In the genomic region with DNA sequence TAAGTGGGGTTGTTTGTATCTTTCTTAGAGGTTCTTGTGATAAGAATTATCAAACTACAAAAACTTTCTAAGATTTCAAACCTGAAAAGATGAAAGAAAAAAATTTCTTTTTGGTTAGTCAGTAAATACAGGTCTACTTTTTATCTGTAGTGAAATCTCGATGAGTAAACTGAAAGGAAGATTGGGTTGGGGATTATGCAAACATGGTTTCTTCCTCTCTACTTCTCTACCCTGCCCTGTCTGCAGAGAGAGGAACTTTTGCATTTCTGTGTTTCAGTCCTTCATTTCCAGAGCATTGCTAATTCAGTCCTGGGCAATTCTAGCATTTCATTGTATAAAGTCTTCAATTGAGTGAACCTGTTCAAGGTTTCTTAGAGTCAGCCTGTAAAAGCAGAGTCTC, we compare ENCODE assay signal across 11 cellular contexts. TPM values are rescaled to one million over a fixed set of nuclear protein-coding genes. Genes with fewer than 3 reads are reported as not detected.
DNase-seq lines count a peak whose midpoint lies in the region; ATAC-seq and TF ChIP-seq lines count a peak whose summit lies in the region.
"Had no signal": no experiment of that assay in that cellular context is flagged by ENCODE, and none has a peak within 500 bp of the region (broad histone marks: within the 10 kb centered on the region; RNA-seq: fewer than 3 reads in every experiment).

No MANE protein-coding gene starts in this region.

- peak overlapping the region; percentile 62 for H3K9ac ChIP-seq in OCI-LY3 (ENCODE audit: low read length)
- H3K9ac ChIP-seq in mesendoderm (ENCODE audit: low read length): no peak overlapping the region
- no peak overlapping the region for H3K9ac ChIP-seq in colonic mucosa (ENCODE audit: low read depth in 2 of 2, low read length in 2 of 2)
- H3K9ac ChIP-seq: parathyroid adenoma had no signal

- no peak overlapping the region for H3K4me3 Mint-ChIP-seq in activated CD8-positive, alpha-beta memory T cell treated with anti-CD3 and anti-CD28 coated beads, Interleukin-2, amount 10 ng/mL, durations not matched to agents 7 days and 5 days
- H3K4me3 Mint-ChIP-seq in immature natural killer cell: no peak overlapping the region

- no peak overlapping the region for H2BK5ac ChIP-seq in mesendoderm (ENCODE audit: low read length)

- peak overlapping the region; percentile 59 for H3K4me2 ChIP-seq in OCI-LY3 (ENCODE audit: low read length)
- no peak overlapping the region for H3K4me2 ChIP-seq in mesendoderm (ENCODE audit: low read length)

- no CpG with 5 or more reads among the region's 1 CpG for WGBS in mesendoderm (ENCODE audit: extremely low coverage, insufficient coverage, low lambda C conversion rate)

- H2BK120ac ChIP-seq in mesendoderm (ENCODE audit: low read depth, low read length): no peak overlapping the region

- peak overlapping the region; percentile 48 for H3K4me3 ChIP-seq in OCI-LY3 (ENCODE audit: low read length)
- no peak overlapping the region for H3K4me3 ChIP-seq in mesendoderm (ENCODE audit: low read length)
- no peak overlapping the region for H3K4me3 ChIP-seq in colonic mucosa

- H3K27ac Mint-ChIP-seq in activated CD8-positive, alpha-beta memory T cell treated with anti-CD3 and anti-CD28 coated beads, Interleukin-2, amount 10 ng/mL, durations not matched to agents 7 days and 5 days: no peak overlapping the region
- H3K27ac Mint-ChIP-seq in immature natural killer cell: no peak overlapping the region
- H3K27ac Mint-ChIP-seq: IgD-negative memory B cell had no signal

- H3K23ac ChIP-seq in mesendoderm (ENCODE audit: low read length): no peak overlapping the region

- no peak overlapping the region for H2AK5ac ChIP-seq in mesendoderm (ENCODE audit: low read length)

- H3K79me2 ChIP-seq in OCI-LY3 (ENCODE audit: low read length): no peaks in the 10 kb centered on the region
- H3K79me2 ChIP-seq in mesendoderm (ENCODE audit: control insufficient read depth, insufficient read depth, low read length): no peaks in the 10 kb centered on the region
- H3K79me2 ChIP-seq: parathyroid adenoma had no signal

- no peaks in the 10 kb centered on the region for H3K9me3 Mint-ChIP-seq in activated CD8-positive, alpha-beta memory T cell treated with anti-CD3 and anti-CD28 coated beads, Interleukin-2, amount 10 ng/mL, durations not matched to agents 7 days and 5 days (ENCODE audit: low read depth)
- H3K9me3 Mint-ChIP-seq in immature natural killer cell: peaks cover 0 to 10% (median 1%) of the 10 kb centered on the region in 6 donors

- H3K4me1 ChIP-seq in OCI-LY3 (ENCODE audit: low read length) (peaks cover 67% of the 10 kb centered on the region), mesendoderm (ENCODE audit: control insufficient read depth, low read depth, low read length) (no peaks in the 10 kb centered on the region), colonic mucosa (no peaks in the 10 kb centered on the region)
- H3K4me1 ChIP-seq: parathyroid adenoma had no signal

- H3K9me3 ChIP-seq in OCI-LY3 (ENCODE audit: insufficient read depth, low read length) (no peaks in the 10 kb centered on the region), colonic mucosa (no peaks in the 10 kb centered on the region)

- peak; percentile 67 for ATAC-seq in activated CD8-positive, alpha-beta memory T cell treated with anti-CD3 and anti-CD28 coated beads, Interleukin-2, amount 10 ng/mL, durations not matched to agents 7 days and 5 days
- peak; percentile 82 for ATAC-seq in HG02852 (IDR thresholded peaks at IDR 0.05; ENCODE audit: unreplicated experiment)

- no peak overlapping the region for H3K56ac ChIP-seq in mesendoderm (ENCODE audit: low read length)

- H3K36me3 ChIP-seq in OCI-LY3 (replicated peaks; ENCODE audit: low read depth, low read length): peaks cover 11% of the 10 kb centered on the region
- no peaks in the 10 kb centered on the region for H3K36me3 ChIP-seq in mesendoderm (ENCODE audit: control insufficient read depth, insufficient read depth, low read length)
- H3K36me3 ChIP-seq in colonic mucosa: no peaks in the 10 kb centered on the region

- H3K4ac ChIP-seq in mesendoderm (ENCODE audit: low read depth, low read length): no peak overlapping the region

- H3K18ac ChIP-seq in mesendoderm (ENCODE audit: low read length): no peak overlapping the region

- DNase-seq in activated CD8-positive, alpha-beta memory T cell treated with anti-CD3 and anti-CD28 coated beads, Interleukin-2, amount 10 ng/mL, durations not matched to agents 7 days and 5 days: no peak
- DNase-seq in activated CD8-positive, alpha-beta memory T cell treated with anti-CD3 and anti-CD28 coated beads for 24 hours: no peak
- DNase-seq in mesendoderm (peak; percentile 22), immature natural killer cell (no peak), DMS 273 treated with DMSO at 0.1 percent for 48 hours (lab: John Stamatoyannopoulos, UW) (no peak), colonic mucosa (no peak)

- CTCF ChIA-PET in activated CD8-positive, alpha-beta memory T cell treated with anti-CD3 and anti-CD28 coated beads, Interleukin-2, amount 10 ng/mL, durations not matched to agents 7 days and 5 days (lab: Charles Lee): no interaction called here

- no peak for TF ChIP-seq CTCF in OCI-LY3 (IDR thresholded peaks at IDR 0.05; ENCODE audit: low read depth, low read length)
- TF ChIP-seq CTCF in colonic mucosa (IDR thresholded peaks at IDR 0.05): no peak

- H4K20me1 ChIP-seq in OCI-LY3 (ENCODE audit: insufficient read depth, low read length): no peaks in the 10 kb centered on the region

- no peaks in the 10 kb centered on the region for H3K36me3 Mint-ChIP-seq in activated CD8-positive, alpha-beta memory T cell treated with anti-CD3 and anti-CD28 coated beads, Interleukin-2, amount 10 ng/mL, durations not matched to agents 7 days and 5 days
- H3K36me3 Mint-ChIP-seq in immature natural killer cell: no peaks in the 10 kb centered on the region
- H3K36me3 Mint-ChIP-seq: IgD-negative memory B cell had no signal

- H3K4me1 Mint-ChIP-seq in activated CD8-positive, alpha-beta memory T cell treated with anti-CD3 and anti-CD28 coated beads, Interleukin-2, amount 10 ng/mL, durations not matched to agents 7 days and 5 days: peaks cover 19% of the 10 kb centered on the region
- H3K4me1 Mint-ChIP-seq in immature natural killer cell: no peaks in the 10 kb centered on the region

- H2AFZ ChIP-seq in OCI-LY3 (ENCODE audit: low read depth, low read length): no peak overlapping the region
- H2AFZ ChIP-seq: parathyroid adenoma had no signal

- H3K79me1 ChIP-seq in mesendoderm (ENCODE audit: low read length): no peaks in the 10 kb centered on the region

- H3K27ac ChIP-seq in OCI-LY3 (ENCODE audit: low read length) (peak overlapping the region; percentile 94), mesendoderm (ENCODE audit: low read depth, low read length) (no peak overlapping the region), colonic mucosa (no peak overlapping the region)
- H3K27ac ChIP-seq: parathyroid adenoma had no signal

- intact Hi-C loops in colonic mucosa (cut with DNase I): no loop called here

- no peak overlapping the region for H4K8ac ChIP-seq in mesendoderm (ENCODE audit: low read depth, low read length)

- no peaks in the 10 kb centered on the region for H3K27me3 ChIP-seq in OCI-LY3 (ENCODE audit: low read depth, low read length)
- no peaks in the 10 kb centered on the region for H3K27me3 ChIP-seq in mesendoderm (ENCODE audit: insufficient read depth, low read length, poor library complexity)
- no peaks in the 10 kb centered on the region for H3K27me3 ChIP-seq in colonic mucosa

- peaks cover 4% of the 10 kb centered on the region for H3K27me3 Mint-ChIP-seq in activated CD8-positive, alpha-beta memory T cell treated with anti-CD3 and anti-CD28 coated beads, Interleukin-2, amount 10 ng/mL, durations not matched to agents 7 days and 5 days
- peaks cover 0 to 5% (median 3%) of the 10 kb centered on the region in 3 donors for H3K27me3 Mint-ChIP-seq in immature natural killer cell (ENCODE audit: low read depth in 3 of 3)

- no peak overlapping the region for H2BK15ac ChIP-seq in mesendoderm (replicated peaks; ENCODE audit: low read depth)

- H4K5ac ChIP-seq in mesendoderm (ENCODE audit: low read length): no peak overlapping the region

RNA-seq across cellular contexts. Expression of a gene that starts 51.6 kb away (rescaled TPM):
- total RNA-seq in activated CD8-positive, alpha-beta memory T cell treated with anti-CD3 and anti-CD28 coated beads, Interleukin-2, amount 10 ng/mL, durations not matched to agents 7 days and 5 days: 1 to 10 TPM in 1 of 2 experiments, not detected in 1; 1.1 TPM
- 0.11 TPM for polyA plus RNA-seq in mesendoderm (2013, experiment 1 of 2)
- polyA plus RNA-seq in mesendoderm (2013, experiment 2 of 2): 0.20 TPM
- under 1 TPM in 1 of 3 donors, not detected in 2; 0.57 TPM for polyA plus RNA-seq in immature natural killer cell
- 1 to 10 TPM in 1 of 2 donors, not detected in 1; 3.3 TPM for total RNA-seq in colonic mucosa
- total RNA-seq: endothelial cell of umbilical vein had no signal
- polyA plus RNA-seq: endothelial cell of umbilical vein, IgD-negative memory B cell had no signal
